ENCODE assay signal across 1 cellular context in genomic region chr6:28353981-28354676, GRCh38.
TF ChIP-seq lines count a peak whose summit lies in the region.

No MANE protein-coding gene starts in this region.

TF ChIP-seq in K562, 482 proteins besides CTCF, POLR2A, EP300 and RAD21 (continued from another document and continues in another):
- TF ChIP-seq ZNF24 (IDR thresholded peaks at IDR 0.05) (no peak), ZNF589 (CRISPR knock-in tag; IDR thresholded peaks at IDR 0.05; ENCODE audit: low read depth) (peak; percentile 99), ZBTB26 (CRISPR knock-in tag; IDR thresholded peaks at IDR 0.05) (peak; percentile 99), ZKSCAN8 (CRISPR knock-in tag; IDR thresholded peaks at IDR 0.05) (peak; percentile 97), ETS1 (conservative IDR thresholded peaks at IDR 0.05; ENCODE audit: control insufficient read depth, low read depth, low read length) (no peak), POLR3A (IDR thresholded peaks at IDR 0.05; ENCODE audit: borderline replicate concordance, extremely low read depth, insufficient read depth, insufficient read length) (no peak), WHSC1 (IDR thresholded peaks at IDR 0.05; ENCODE audit: low read length) (no peak), MTA2 (IDR thresholded peaks at IDR 0.05; ENCODE audit: low read depth) (0 out of 2 replicates have a peak, but pooled peaks have one; percentile 24), CC2D1A (IDR thresholded peaks at IDR 0.05) (no peak), SIX5 (IDR thresholded peaks at IDR 0.05; ENCODE audit: borderline replicate concordance in 1 of 2, insufficient read depth in 1 of 2, low read depth in 1 of 2, low read length in 2 of 2) (no peak), JUND (IDR thresholded peaks at IDR 0.05; ENCODE audit: borderline replicate concordance, low read depth, low read length) (peak; percentile 73), JUND (tag; IDR thresholded peaks at IDR 0.05; ENCODE audit: borderline replicate concordance, low read depth, low read length) (peak; percentile 94; the same call in 2 of the 3 replicates), NEUROD1 (IDR thresholded peaks at IDR 0.05; ENCODE audit: borderline replicate concordance, low read depth, low read length, partially characterized antibody) (no peak), NFIC (IDR thresholded peaks at IDR 0.05) (peak; percentile 98), ZC3H11A (IDR thresholded peaks at IDR 0.05; ENCODE audit: low read depth, low read length) (no peak), XRCC3 (IDR thresholded peaks at IDR 0.05) (no peak), E4F1 (CRISPR knock-in tag; IDR thresholded peaks at IDR 0.05; ENCODE audit: borderline replicate concordance) (peak; percentile 79; the same call in 1 of the 2 replicates), GATAD2A (IDR thresholded peaks at IDR 0.05) (peak; percentile 99), TEAD2 (tag; IDR thresholded peaks at IDR 0.05) (peak; percentile 99), HDAC3 (IDR thresholded peaks at IDR 0.05; ENCODE audit: borderline replicate concordance, partially characterized antibody) (peak; percentile 35), GTF2F1 (IDR thresholded peaks at IDR 0.05; ENCODE audit: low read depth, low read length) (no peak), SOX6 (IDR thresholded peaks at IDR 0.05) (peak; percentile 99), ZNF311 (CRISPR knock-in tag; IDR thresholded peaks at IDR 0.05) (peak; percentile 97), ETV5 (CRISPR knock-in tag; IDR thresholded peaks at IDR 0.05; ENCODE audit: low read depth) (no peak), POU5F1 (IDR thresholded peaks at IDR 0.05; ENCODE audit: borderline replicate concordance, low read depth, low read length, partially characterized antibody) (no peak), NCOR1 (IDR thresholded peaks at IDR 0.05) (peak; percentile 59), ZBTB2 (IDR thresholded peaks at IDR 0.05) (peak; percentile 93), CGGBP1 (CRISPR knock-in tag; IDR thresholded peaks at IDR 0.05) (peak; percentile 84), KLF6 (CRISPR knock-in tag; IDR thresholded peaks at IDR 0.05; ENCODE audit: borderline replicate concordance) (peak; percentile 99), DACH1 (IDR thresholded peaks at IDR 0.05; ENCODE audit: partially characterized antibody) (peak; percentile 33), ZSCAN32 (CRISPR knock-in tag; IDR thresholded peaks at IDR 0.05) (no peak), NFE2 (IDR thresholded peaks at IDR 0.05; ENCODE audit: low read depth) (peak; percentile 100), CREBBP (IDR thresholded peaks at IDR 0.05; ENCODE audit: low read depth, low read length) (no peak), HDAC1 (IDR thresholded peaks at IDR 0.05) (peak; percentile 82 to 84; a peak in 3 of 4 replicates), EP400 (IDR thresholded peaks at IDR 0.05) (peak; percentile 80), HMGN3 (IDR thresholded peaks at IDR 0.05; ENCODE audit: borderline replicate concordance, extremely low read depth, insufficient read length, low read depth, low read length) (no peak), ATF7 (IDR thresholded peaks at IDR 0.05) (peak; percentile 88), ARID4B (CRISPR knock-in tag; IDR thresholded peaks at IDR 0.05) (peak; percentile 66; the same call in 1 of the 2 replicates), POLR2H (tag; IDR thresholded peaks at IDR 0.05; ENCODE audit: low read depth) (no peak), TEAD1 (CRISPR knock-in tag; IDR thresholded peaks at IDR 0.05) (peak; percentile 87 to 99), ZNF140 (CRISPR knock-in tag; IDR thresholded peaks at IDR 0.05) (peak; percentile 86; the same call in 1 of the 2 replicates), BCOR (IDR thresholded peaks at IDR 0.05) (no peak), PPARD (CRISPR knock-in tag; IDR thresholded peaks at IDR 0.05) (peak; percentile 84), CTCFL (IDR thresholded peaks at IDR 0.05; ENCODE audit: borderline replicate concordance, insufficient read depth, low read depth, low read length, poor library complexity, severe bottlenecking) (no peak)
